2 cellular contexts compared by ENCODE assay signal in genomic region chr11:121300313-121300971, GRCh38.
TF ChIP-seq lines count a peak whose summit lies in the region.

No MANE protein-coding gene starts in this region.

TF ChIP-seq in GM12878, 131 proteins besides CTCF, POLR2A, EP300 and RAD21:
- TF ChIP-seq ZBTB11 (CRISPR knock-in tag; IDR thresholded peaks at IDR 0.05) (no peak), WRNIP1 (IDR thresholded peaks at IDR 0.05; ENCODE audit: borderline replicate concordance, low read depth, low read length) (no peak), GABPA (IDR thresholded peaks at IDR 0.05; ENCODE audit: low read depth) (no peak), IRF5 (IDR thresholded peaks at IDR 0.05; ENCODE audit: borderline replicate concordance) (no peak), POU2F2 (IDR thresholded peaks at IDR 0.05; ENCODE audit: borderline replicate concordance, low read depth, low read length) (no peak), EGR1 (IDR thresholded peaks at IDR 0.05; ENCODE audit: borderline replicate concordance in 1 of 2, low read depth in 2 of 2, low read length in 2 of 2) (no peak), CBX3 (IDR thresholded peaks at IDR 0.05; ENCODE audit: borderline replicate concordance, low read depth) (no peak), SREBF1 (IDR thresholded peaks at IDR 0.05; ENCODE audit: low read length) (no peak), NBN (IDR thresholded peaks at IDR 0.05) (no peak), ESRRA (IDR thresholded peaks at IDR 0.05; ENCODE audit: low read length) (no peak)

TF ChIP-seq in HepG2, 621 proteins besides CTCF, POLR2A, EP300 and RAD21:
- TF ChIP-seq ELF1 (CRISPR knock-in tag; IDR thresholded peaks at IDR 0.05) (no peak), ELF4 (CRISPR knock-in tag; IDR thresholded peaks at IDR 0.05; ENCODE audit: borderline replicate concordance) (no peak), ZSCAN21 (CRISPR knock-in tag; IDR thresholded peaks at IDR 0.05; ENCODE audit: borderline replicate concordance) (no peak), POLR2AphosphoS5 (IDR thresholded peaks at IDR 0.05; ENCODE audit: low read depth, low read length) (no peak), ZNF550 (CRISPR knock-in tag; IDR thresholded peaks at IDR 0.05; ENCODE audit: borderline replicate concordance) (no peak), KLF13 (CRISPR knock-in tag; IDR thresholded peaks at IDR 0.05) (no peak), ZNF839 (CRISPR knock-in tag; IDR thresholded peaks at IDR 0.05; ENCODE audit: borderline replicate concordance) (no peak), NCOA2 (CRISPR knock-in tag; IDR thresholded peaks at IDR 0.05) (no peak), MAFK (conservative IDR thresholded peaks at IDR 0.05 in 1 of 2, IDR thresholded peaks at IDR 0.05 in 1 of 2; ENCODE audit: low read length in 2 of 2) (no peak), HOXD1 (CRISPR knock-in tag; IDR thresholded peaks at IDR 0.05) (no peak), GATA4 (IDR thresholded peaks at IDR 0.05; ENCODE audit: borderline replicate concordance, low read depth) (no peak), ETV5 (CRISPR knock-in tag; IDR thresholded peaks at IDR 0.05; ENCODE audit: borderline replicate concordance) (no peak), SIN3A (IDR thresholded peaks at IDR 0.05; ENCODE audit: borderline replicate concordance, low read depth, low read length) (no peak), ZNF766 (CRISPR knock-in tag; IDR thresholded peaks at IDR 0.05; ENCODE audit: borderline replicate concordance) (no peak), NR3C1 (CRISPR knock-in tag; IDR thresholded peaks at IDR 0.05) (no peak)
